8 cellular contexts compared by ENCODE assay signal in the genomic region with DNA sequence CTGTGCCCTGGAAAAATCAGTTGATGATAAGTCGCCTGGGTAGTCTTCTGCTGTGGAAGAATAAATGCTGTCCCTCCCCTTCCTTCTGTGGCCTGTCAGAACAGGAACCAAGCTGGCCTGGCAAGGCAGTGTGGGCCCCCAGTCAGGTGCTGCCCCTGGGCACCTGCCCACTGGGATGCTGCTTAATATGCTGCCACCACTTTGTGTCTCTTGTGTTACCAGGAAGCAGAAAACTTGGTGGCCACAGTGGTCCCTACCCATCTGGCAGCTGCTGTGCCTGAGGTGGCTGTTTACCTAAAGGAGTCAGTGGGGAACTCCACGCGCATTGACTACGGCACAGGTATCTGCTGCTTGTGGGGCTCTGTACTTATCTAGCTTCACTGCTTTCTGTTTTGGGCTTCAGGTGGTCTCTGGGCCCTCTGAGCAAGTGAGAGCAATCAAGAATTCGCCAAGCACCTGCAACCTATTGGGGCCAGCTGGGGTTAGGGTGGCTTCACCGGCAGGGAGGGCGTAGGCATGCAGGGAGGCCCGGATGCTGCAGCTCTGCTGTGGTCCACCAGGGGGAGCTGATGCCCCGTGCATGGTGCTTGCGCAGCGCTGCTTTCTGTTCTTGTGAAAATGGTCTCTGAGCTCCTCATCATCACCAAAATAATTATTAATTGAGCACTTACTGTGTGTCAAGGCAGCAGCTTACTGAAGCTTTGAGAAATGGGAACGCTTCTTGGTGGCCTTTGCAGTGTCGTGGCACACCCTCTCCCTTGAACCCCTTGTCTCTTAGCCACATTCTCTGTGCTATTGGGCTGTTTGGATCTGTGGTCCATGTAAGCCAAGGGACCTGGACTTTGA. TPM values are rescaled to one million over a fixed set of nuclear protein-coding genes. Genes with fewer than 3 reads are reported as not detected.
A peak's percentile ranks its signal among the peaks of the same experiment; 100 is the strongest.
DNase-seq lines count a peak whose midpoint lies in the region; ATAC-seq and TF ChIP-seq lines count a peak whose summit lies in the region.

No MANE protein-coding gene starts in this region.

- H3K79me2 ChIP-seq in DOHH2 (ENCODE audit: control insufficient read depth, low read length), result no peaks in the 10 kb centered on the region
- H3K79me2 ChIP-seq in PC-9 (ENCODE audit: low read depth), result no peaks in the 10 kb centered on the region

- H3K9me2 ChIP-seq in DOHH2 (replicated peaks; ENCODE audit: control insufficient read depth, low read length) (no peaks in the 10 kb centered on the region), PC-9 (ENCODE audit: insufficient read depth) (no peaks in the 10 kb centered on the region)

- H3F3A ChIP-seq in DOHH2 (ENCODE audit: control insufficient read depth, insufficient read depth) (no peaks in the 10 kb centered on the region), PC-9 (ENCODE audit: insufficient read depth, low read depth) (peaks cover 10% of the 10 kb centered on the region; the same call in 1 of the 2 replicates)

- no peaks in the 10 kb centered on the region for H4K20me1 ChIP-seq in DOHH2 (ENCODE audit: control insufficient read depth, insufficient read depth, low read depth, low read length)
- no peaks in the 10 kb centered on the region for H4K20me1 ChIP-seq in PC-9 (ENCODE audit: insufficient read depth)

- peaks cover 84% of the 10 kb centered on the region for H3K36me3 Mint-ChIP-seq in activated T-cell treated with anti-CD3 and anti-CD28 coated beads, Interleukin-2, amount 50 U/mL, for 24 hours (ENCODE audit: low read depth)
- H3K36me3 Mint-ChIP-seq in neural crest cell (ENCODE audit: low read depth), result peaks cover 12% of the 10 kb centered on the region

- H3K27me3 Mint-ChIP-seq in activated T-cell treated with anti-CD3 and anti-CD28 coated beads, Interleukin-2, amount 50 U/mL, for 24 hours, result no peaks in the 10 kb centered on the region
- H3K27me3 Mint-ChIP-seq in neural crest cell (ENCODE audit: low read depth), result no peaks in the 10 kb centered on the region

- H3K27me3 ChIP-seq in DOHH2 (ENCODE audit: control insufficient read depth, low read length), result no peaks in the 10 kb centered on the region
- H3K27me3 ChIP-seq in PC-9 (ENCODE audit: insufficient read depth, low read depth), result no peaks in the 10 kb centered on the region
- H3K27me3 ChIP-seq in esophagus muscularis mucosa, result no peaks in the 10 kb centered on the region
- no peaks in the 10 kb centered on the region for H3K27me3 ChIP-seq in stomach

- no peak for TF ChIP-seq POLR2A in esophagus muscularis mucosa (IDR thresholded peaks at IDR 0.05; ENCODE audit: low read depth)
- no peak for TF ChIP-seq POLR2A in stomach (IDR thresholded peaks at IDR 0.05)

- H3K4me3 Mint-ChIP-seq in activated T-cell treated with anti-CD3 and anti-CD28 coated beads, Interleukin-2, amount 50 U/mL, for 24 hours, result no peak overlapping the region
- peak overlapping the region; percentile 31 for H3K4me3 Mint-ChIP-seq in neural crest cell

- H3K36me3 ChIP-seq in DOHH2 (ENCODE audit: control insufficient read depth, low read length) (peaks cover 48% of the 10 kb centered on the region), PC-9 (ENCODE audit: low read depth) (no peaks in the 10 kb centered on the region; the same call in 1 of the 2 replicates), esophagus muscularis mucosa (peaks cover 10 to 86% (median 77%) of the 10 kb centered on the region in 4 donors), stomach (peaks cover 15 to 92% (median 90%) of the 10 kb centered on the region in 4 donors)

- H3K4me2 ChIP-seq in DOHH2 (ENCODE audit: low read length) (no peak overlapping the region), PC-9 (no peak overlapping the region)

- H3K9me3 ChIP-seq in DOHH2 (ENCODE audit: control insufficient read depth, insufficient read depth, low read length) (no peaks in the 10 kb centered on the region), PC-9 (ENCODE audit: insufficient read depth, low read depth) (no peaks in the 10 kb centered on the region), esophagus muscularis mucosa (no peaks in the 10 kb centered on the region), stomach (no peaks in the 10 kb centered on the region)

- peaks cover 7% of the 10 kb centered on the region for H3K4me1 Mint-ChIP-seq in activated T-cell treated with anti-CD3 and anti-CD28 coated beads, Interleukin-2, amount 50 U/mL, for 24 hours (ENCODE audit: low read depth)
- peaks cover 23% of the 10 kb centered on the region for H3K4me1 Mint-ChIP-seq in neural crest cell

- no peak overlapping the region for H3K27ac ChIP-seq in DOHH2 (ENCODE audit: low read depth, low read length)
- no peak overlapping the region for H3K27ac ChIP-seq in PC-9
- peak overlapping the region in 3 of 4 donors; percentile 2 to 31 (median 11) for H3K27ac ChIP-seq in esophagus muscularis mucosa (replicated peaks in 1 of 4)
- peak overlapping the region in 2 of 5 donors; percentile 42 to 54 for H3K27ac ChIP-seq in stomach

- no peak overlapping the region for H2AFZ ChIP-seq in PC-9

- TF ChIP-seq EP300 in esophagus muscularis mucosa (IDR thresholded peaks at IDR 0.05), result no peak
- no peak for TF ChIP-seq EP300 in stomach (IDR thresholded peaks at IDR 0.05)

- H3K4me1 ChIP-seq in DOHH2 (ENCODE audit: control insufficient read depth, low read length) (peaks cover 3% of the 10 kb centered on the region), PC-9 (replicated peaks; ENCODE audit: insufficient read depth) (no peaks in the 10 kb centered on the region), esophagus muscularis mucosa (peaks cover 8 to 19% (median 12%) of the 10 kb centered on the region in 4 donors), stomach (peaks cover 0 to 22% (median 14%) of the 10 kb centered on the region in 4 donors)

- peak overlapping the region; percentile 12 for H3K27ac Mint-ChIP-seq in activated T-cell treated with anti-CD3 and anti-CD28 coated beads, Interleukin-2, amount 50 U/mL, for 24 hours
- no peak overlapping the region for H3K27ac Mint-ChIP-seq in neural crest cell (ENCODE audit: unreplicated experiment)

- H3K9me3 Mint-ChIP-seq in activated T-cell treated with anti-CD3 and anti-CD28 coated beads, Interleukin-2, amount 50 U/mL, for 24 hours, result no peaks in the 10 kb centered on the region
- no peaks in the 10 kb centered on the region for H3K9me3 Mint-ChIP-seq in neural crest cell

- WGBS in esophagus muscularis mucosa, result 41% methylated on average over 13 of the region's 13 CpGs
- WGBS in stomach, 5 donors, result 37 to 40% (median 39%) methylated on average over 13 of the region's 13 CpGs

- POLR2A ChIA-PET in PC-9 (lab: Charles Lee; ENCODE audit: unreplicated experiment), result interaction anchor here (0.7 kb wide), 1 partner anchor 107 kb away, joined by 3 read pairs; no protein-coding TSS in a partner anchor

- CTCF ChIA-PET in PC-9 (lab: Charles Lee), result interaction anchor here (0.5 to 2.1 kb wide), 16 partner anchors 9 to 1526 kb away, joined by 3 to 18 read pairs (median 3); a partner anchor contains a TSS

- peak; percentile 60 for ATAC-seq in HG03159 (IDR thresholded peaks at IDR 0.05; ENCODE audit: unreplicated experiment)
- ATAC-seq in HG03139 (IDR thresholded peaks at IDR 0.05; ENCODE audit: unreplicated experiment), result no peak

- TF ChIP-seq CTCF in DOHH2 (IDR thresholded peaks at IDR 0.05; ENCODE audit: low read depth, low read length, poor library complexity, severe bottlenecking) (peak; percentile 99), PC-9 (conservative IDR thresholded peaks at IDR 0.05) (peak; percentile 97), esophagus muscularis mucosa (IDR thresholded peaks at IDR 0.05) (peak; percentile 98 to 100 (median 99)), neural crest cell (conservative IDR thresholded peaks at IDR 0.05) (peak; percentile 99), stomach (IDR thresholded peaks at IDR 0.05) (peak in 6 of 7 experiments; percentile 47 to 98 (median 97))

- H3K4me3 ChIP-seq in DOHH2 (ENCODE audit: low read length), result no peak overlapping the region
- no peak overlapping the region for H3K4me3 ChIP-seq in PC-9
- H3K4me3 ChIP-seq in esophagus muscularis mucosa, result no peak overlapping the region
- no peak overlapping the region for H3K4me3 ChIP-seq in stomach

- peak in 1 of 2 experiments; percentile 81 for DNase-seq in PC-9
- DNase-seq in activated T-cell treated with anti-CD3 and anti-CD28 coated beads, Interleukin-2, amount 50 U/mL, for 24 hours, result peak; percentile 90
- DNase-seq in esophagus muscularis mucosa (ENCODE audit: extremely low spot score), result no peak
- peak; percentile 88 for DNase-seq in neural crest cell (ENCODE audit: low read depth, low spot score)
- DNase-seq in stomach, result peak; percentile 85

- no TSS peak for BruUV-seq in PC-9 (replicated peaks; lab: Mats Ljungman, UMichigan)

- intact Hi-C loops in PC-9 (cut with micrococcal nuclease; ENCODE audit: unreplicated experiment) (loop anchor here (2.0 to 5.0 kb wide), 2 partner anchors 479 to 661 kb away; no protein-coding TSS in a partner anchor), esophagus muscularis mucosa (cut with DNase I) (loop anchor here (5.0 kb wide), 1 partner anchor 656 kb away; no protein-coding TSS in a partner anchor), stomach (cut with DNase I; ENCODE audit: low total_unique reads) (loop anchor here (10.0 kb wide), 1 partner anchor 653 kb away; no protein-coding TSS in a partner anchor)

RNA-seq across cellular contexts. Expression of a gene that starts 20.3 kb away (rescaled TPM):
- total RNA-seq in PC-9 (2021), result 182 and 197 TPM in 2 replicates
- 10 to 100 TPM; 57.7 to 91.9 (median 77.4) TPM for total RNA-seq in esophagus muscularis mucosa
- 136 and 144 TPM in 2 replicates for total RNA-seq in neural crest cell
- 100 to 1,000 TPM in 1 of 5 donors, 10 to 100 TPM in 4; 12.3 to 118 (median 48.8) TPM for total RNA-seq in stomach
- 100 to 1,000 TPM in 1 of 3 donors, 10 to 100 TPM in 2; 69.2 to 111 (median 77.9) TPM for polyA plus RNA-seq in stomach

RNA-seq across cellular contexts. Expression of a gene that starts 20.9 kb away (rescaled TPM):
- 40.3 and 60.0 TPM in 2 replicates for total RNA-seq in PC-9 (2021)
- 100 to 1,000 TPM in 2 of 4 donors, 10 to 100 TPM in 2; 73.9 to 117 (median 92.2) TPM for total RNA-seq in esophagus muscularis mucosa
- total RNA-seq in neural crest cell, result 24.9 and 26.0 TPM in 2 replicates
- 10 to 100 TPM; 13.0 to 92.2 (median 49.6) TPM for total RNA-seq in stomach
- polyA plus RNA-seq in stomach, result 10 to 100 TPM; 25.8 to 28.5 (median 28.1) TPM

RNA-seq across cellular contexts. Expression of a gene that starts 46.5 kb away (rescaled TPM):
- total RNA-seq in PC-9 (2021), result 35.5 and 37.3 TPM in 2 replicates
- total RNA-seq in esophagus muscularis mucosa, result 10 to 100 TPM in 3 of 4 donors, 1 to 10 TPM in 1; 5.0 to 24.2 (median 12.9) TPM
- total RNA-seq in neural crest cell, result 19.1 and 19.9 TPM in 2 replicates
- total RNA-seq in stomach, result 10 to 100 TPM in 1 of 5 donors, 1 to 10 TPM in 4; 2.6 to 30.4 (median 4.5) TPM
- polyA plus RNA-seq in stomach, result 10 to 100 TPM in 2 of 3 donors, 1 to 10 TPM in 1; 7.2 to 25.1 (median 17.0) TPM

RNA-seq across cellular contexts. Expression of a gene that starts 50.6 kb away (rescaled TPM):
- 21.5 and 24.4 TPM in 2 replicates for total RNA-seq in PC-9 (2021)
- 1 to 10 TPM; 3.0 to 5.5 (median 4.3) TPM for total RNA-seq in esophagus muscularis mucosa
- 43.1 and 43.9 TPM in 2 replicates for total RNA-seq in neural crest cell
- 10 to 100 TPM in 4 of 5 donors, 1 to 10 TPM in 1; 5.5 to 84.0 (median 17.4) TPM for total RNA-seq in stomach
- polyA plus RNA-seq in stomach, result 10 to 100 TPM in 1 of 3 donors, 1 to 10 TPM in 2; 3.4 to 11.4 (median 8.3) TPM

Comparison
In these comparisons a context has a peak if more than half of its experiments do, and no peak if none do; other contexts are left out.
1. H3K27ac ChIP-seq: peak in esophagus muscularis mucosa (3 of 4); none in DOHH2 (single experiment) and PC-9 (single experiment).
2. Peak in every context shown above with its lines, with median percentiles within 50 percentile points of each other: CTCF ChIP-seq.